ENCODE assay signal across 14 cellular contexts in genomic region chr7:40586197-40586596, GRCh38.
DNase-seq lines count a peak whose midpoint lies in the region; ATAC-seq and TF ChIP-seq lines count a peak whose summit lies in the region.
"Had no signal": no experiment of that assay in that cellular context is flagged by ENCODE, and none has a peak within 500 bp of the region (broad histone marks: within the 10 kb centered on the region; RNA-seq: fewer than 3 reads in every experiment).

No MANE protein-coding gene starts in this region.

- intact Hi-C loops in A673 (cut with micrococcal nuclease; ENCODE audit: unreplicated experiment) = no loop called here

- H2AFZ ChIP-seq in H9 (ENCODE audit: low read length) = no peak overlapping the region

- peaks cover 14 to 17% of the 10 kb centered on the region in 2 experiments for H3K4me1 Mint-ChIP-seq in H9
- H3K4me1 Mint-ChIP-seq: activated CD4-positive, alpha-beta memory T cell treated with anti-CD3 and anti-CD28 coated beads, Interleukin-2, amount 10 ng/mL, durations not matched to agents 7 days and 5 days had no signal

- no peak overlapping the region for H2BK5ac ChIP-seq in H9 (ENCODE audit: insufficient read length, low read length)

- no peak overlapping the region for H3K23ac ChIP-seq in H9 (ENCODE audit: insufficient read length, low read depth, low read length)

- TF ChIP-seq CTCF in A673 (conservative IDR thresholded peaks at IDR 0.05; ENCODE audit: low read depth, low read length) (no peak), fibroblast of villous mesenchyme (IDR thresholded peaks at IDR 0.05; ENCODE audit: insufficient read depth, low read depth, low read length) (no peak), H9 (conservative IDR thresholded peaks at IDR 0.05) (no peak)

- no peak overlapping the region for H3K9ac ChIP-seq in H9 (ENCODE audit: extremely low read depth, insufficient read length, low read length)
- H3K9ac ChIP-seq: KMS-11 had no signal

- H3K9me3 ChIP-seq in A673 (ENCODE audit: low read depth, low read length, poor library complexity, severe bottlenecking) = no peaks in the 10 kb centered on the region
- H3K9me3 ChIP-seq in H9 (ENCODE audit: control insufficient read depth, low read depth, low read length) = no peaks in the 10 kb centered on the region

- no peak overlapping the region for H3K27ac ChIP-seq in A673 (ENCODE audit: low read depth, low read length, poor library complexity, severe bottlenecking)
- H3K27ac ChIP-seq in H9 (ENCODE audit: insufficient read length, low read depth, low read length) = no peak overlapping the region
- H3K27ac ChIP-seq: KMS-11 had no signal

- H3T11ph ChIP-seq in H9 (ENCODE audit: low read length) = no peak overlapping the region

- DNase-seq in A673 (ENCODE audit: low spot score) = peak; percentile 10
- peak; percentile 65 for DNase-seq in HT1080 (ENCODE audit: low read depth)
- DNase-seq in SKM-1 treated with dmso at 0.1 percent for 144 hours (lab: John Stamatoyannopoulos, UW; ENCODE audit: unreplicated experiment) = peak; percentile 64
- DNase-seq in fibroblast of villous mesenchyme (ENCODE audit: low read depth) = peak; percentile 56
- DNase-seq in NCI-H69 (lab: John Stamatoyannopoulos, UW) = no peak
- DNase-seq in H9 = no peak
- DNase-seq: activated CD4-positive, alpha-beta memory T cell treated with anti-CD3 and anti-CD28 coated beads, Interleukin-2, amount 10 ng/mL, durations not matched to agents 7 days and 5 days; activated effector memory CD4-positive, alpha-beta T cell treated with anti-CD3 and anti-CD28 coated beads, Interleukin-2, amount 50 U/mL, for 16 hours; DMS79 treated with DMSO at 0.1 percent for 48 hours; NCI-H2171 treated with DMSO at 0.1 percent for 48 hours; RPMI8226 had no signal

- no peak overlapping the region for H2BK120ac ChIP-seq in H9 (ENCODE audit: low read depth, low read length, poor library complexity, severe bottlenecking)

- no peak overlapping the region for H3K4me3 ChIP-seq in A673 (ENCODE audit: low read depth, low read length, poor library complexity, severe bottlenecking)
- H3K4me3 ChIP-seq in fibroblast of villous mesenchyme (ENCODE audit: low read depth, low read length) = no peak overlapping the region

- no peaks in the 10 kb centered on the region for H3K36me3 ChIP-seq in A673 (ENCODE audit: insufficient read depth, low read length, poor library complexity, severe bottlenecking)

- H3K27me3 Mint-ChIP-seq in H9 (ENCODE audit: low read depth) = no peaks in the 10 kb centered on the region
- H3K27me3 Mint-ChIP-seq: activated CD4-positive, alpha-beta memory T cell treated with anti-CD3 and anti-CD28 coated beads, Interleukin-2, amount 10 ng/mL, durations not matched to agents 7 days and 5 days had no signal

- no peaks in the 10 kb centered on the region for H4K20me1 ChIP-seq in H9 (ENCODE audit: control insufficient read depth, insufficient read depth, insufficient read length)

- POLR2A ChIA-PET in A673 (lab: Charles Lee; ENCODE audit: low non-redundant PET) = no interaction called here

- H2AK5ac ChIP-seq in H9 (ENCODE audit: insufficient read length, low read length) = no peak overlapping the region

- H3K56ac ChIP-seq in H9 (ENCODE audit: insufficient read length, low read depth, low read length) = no peak overlapping the region

- no peak overlapping the region for H4K91ac ChIP-seq in H9 (ENCODE audit: insufficient read length, low read depth, low read length)

- peaks cover 0 to 5% of the 10 kb centered on the region in 2 experiments; a peak in 3 of 5 replicates for H3K9me3 Mint-ChIP-seq in H9

- no peak overlapping the region for H2BK12ac ChIP-seq in H9 (ENCODE audit: insufficient read length, low read depth, low read length)

- peaks cover 0 to 4% (median 0%) of the 10 kb centered on the region in 3 experiments; a peak in 2 of 7 replicates for H3K36me3 Mint-ChIP-seq in H9 (ENCODE audit: insufficient read depth in 1 of 3, low read depth in 3 of 3)

- no peak overlapping the region for H3K18ac ChIP-seq in H9 (ENCODE audit: insufficient read length, low read depth, low read length)

- H4K5ac ChIP-seq in H9 (ENCODE audit: insufficient read length, low read depth, low read length) = no peak overlapping the region

- peak overlapping the region in 1 of 3 experiments; percentile 2; a peak in 1 of 7 replicates for H3K27ac Mint-ChIP-seq in H9
- H3K27ac Mint-ChIP-seq: activated CD4-positive, alpha-beta memory T cell treated with anti-CD3 and anti-CD28 coated beads, Interleukin-2, amount 10 ng/mL, durations not matched to agents 7 days and 5 days had no signal

- no peak for ATAC-seq in GM21825 (IDR thresholded peaks at IDR 0.05; ENCODE audit: unreplicated experiment)
- no peak for ATAC-seq in HG03196 (IDR thresholded peaks at IDR 0.05; ENCODE audit: unreplicated experiment)

- no peak overlapping the region for H3K4ac ChIP-seq in H9 (ENCODE audit: low read depth, low read length)

- no peaks in the 10 kb centered on the region for H3K23me2 ChIP-seq in H9 (ENCODE audit: insufficient read length, low read depth, low read length, poor library complexity, severe bottlenecking)

- H3K4me2 ChIP-seq in H9 (ENCODE audit: insufficient read depth, insufficient read length, low read length) = no peak overlapping the region
- H3K4me2 ChIP-seq: KMS-11 had no signal

- CTCF ChIA-PET in A673 (lab: Charles Lee) = no interaction called here

- H3K4me3 Mint-ChIP-seq in H9 = no peak overlapping the region; a peak in 1 of 5 replicates
- H3K4me3 Mint-ChIP-seq: activated CD4-positive, alpha-beta memory T cell treated with anti-CD3 and anti-CD28 coated beads, Interleukin-2, amount 10 ng/mL, durations not matched to agents 7 days and 5 days had no signal

- BruUV-seq in A673 (replicated peaks; lab: Mats Ljungman, UMichigan) = no TSS peak

- H3K79me2 ChIP-seq in H9 (ENCODE audit: insufficient read depth, low read length) = no peaks in the 10 kb centered on the region

- H4K8ac ChIP-seq in H9 (replicated peaks; ENCODE audit: insufficient read length, low read depth, low read length) = no peak overlapping the region

- H3K4me1 ChIP-seq in A673 (ENCODE audit: insufficient read depth, low read length, poor library complexity, severe bottlenecking) (no peaks in the 10 kb centered on the region), H9 (ENCODE audit: insufficient read depth, low read length) (no peaks in the 10 kb centered on the region; the same call in 1 of the 2 replicates)

- no peak overlapping the region for H3K14ac ChIP-seq in H9 (ENCODE audit: insufficient read depth, low read length)

- H2BK15ac ChIP-seq in H9 (ENCODE audit: low read depth, low read length) = no peak overlapping the region

- no peaks in the 10 kb centered on the region for H3K79me1 ChIP-seq in H9 (ENCODE audit: insufficient read depth, low read depth, low read length, poor library complexity, severe bottlenecking)

- H3K27me3 ChIP-seq in A673 (replicated peaks; ENCODE audit: insufficient read depth, low read depth, low read length, poor library complexity) (no peaks in the 10 kb centered on the region), H9 (ENCODE audit: insufficient read depth, low read length) (no peaks in the 10 kb centered on the region)

- no peak overlapping the region for H2BK20ac ChIP-seq in H9 (ENCODE audit: low read depth, low read length, poor library complexity, severe bottlenecking)

- WGBS in H9 (ENCODE audit: extremely low coverage, insufficient read length, low lambda C conversion rate) = no CpG with 5 or more reads among the region's 1 CpG

Comparison
In these comparisons a context has a peak if more than half of its experiments do, and no peak if none do; other contexts are left out.
1. DNase-seq: peak in A673 (single experiment), HT1080 (single experiment), SKM-1 treated with dmso at 0.1 percent for 144 hours (single experiment) and fibroblast of villous mesenchyme (single experiment); none in NCI-H69 (single experiment) and H9 (single experiment).